In genomic region chr3:120622870-120623718, GRCh38 we compare ENCODE assay signal across 9 cellular contexts. TPM values are rescaled to one million over a fixed set of nuclear protein-coding genes. Genes with fewer than 3 reads are reported as not detected.
DNase-seq lines count a peak whose midpoint lies in the region; TF ChIP-seq lines count a peak whose summit lies in the region.
"Had no signal": no experiment of that assay in that cellular context is flagged by ENCODE, and none has a peak within 500 bp of the region (broad histone marks: within the 10 kb centered on the region; RNA-seq: fewer than 3 reads in every experiment).

No MANE protein-coding gene starts in this region.

- H3K27ac Mint-ChIP-seq in endothelial cell (ENCODE audit: unreplicated experiment): peak overlapping the region; percentile 67

- no peak overlapping the region for H2AFZ ChIP-seq in OCI-LY3 (ENCODE audit: low read depth, low read length)

- H4K20me1 ChIP-seq in OCI-LY3 (ENCODE audit: insufficient read depth, low read length): no peaks in the 10 kb centered on the region

- H3K79me2 ChIP-seq in OCI-LY3 (ENCODE audit: low read length): no peaks in the 10 kb centered on the region

- no peaks in the 10 kb centered on the region for H3K27me3 ChIP-seq in OCI-LY3 (ENCODE audit: low read depth, low read length)

- H3K36me3 Mint-ChIP-seq in endothelial cell (ENCODE audit: low read depth, unreplicated experiment): peaks cover 10% of the 10 kb centered on the region

- H3K27me3 Mint-ChIP-seq in endothelial cell (ENCODE audit: unreplicated experiment): peaks cover 5% of the 10 kb centered on the region

- peak; percentile 76 for TF ChIP-seq CTCF in OCI-LY3 (IDR thresholded peaks at IDR 0.05; ENCODE audit: low read depth, low read length)
- TF ChIP-seq CTCF in endothelial cell (IDR thresholded peaks at IDR 0.05; ENCODE audit: unreplicated experiment): no peak

- no peak overlapping the region for H3K27ac ChIP-seq in OCI-LY3 (ENCODE audit: low read length)

- H3K9me3 ChIP-seq in OCI-LY3 (ENCODE audit: insufficient read depth, low read length): no peaks in the 10 kb centered on the region

- H3K9ac ChIP-seq in OCI-LY3 (ENCODE audit: low read length): no peak overlapping the region

- peak overlapping the region; percentile 56 for H3K4me3 Mint-ChIP-seq in endothelial cell (ENCODE audit: unreplicated experiment)

- no peaks in the 10 kb centered on the region for H3K36me3 ChIP-seq in OCI-LY3 (replicated peaks; ENCODE audit: low read depth, low read length)

- peaks cover 22% of the 10 kb centered on the region for H3K4me1 ChIP-seq in OCI-LY3 (ENCODE audit: low read length)

- no peaks in the 10 kb centered on the region for H3K4me1 Mint-ChIP-seq in endothelial cell (ENCODE audit: unreplicated experiment)

- H3K4me2 ChIP-seq in OCI-LY3 (ENCODE audit: low read length): 0 out of 2 replicates have a peak overlapping the region, but pooled peaks have one; percentile 4

- peaks cover 12% of the 10 kb centered on the region for H3K9me3 Mint-ChIP-seq in endothelial cell (ENCODE audit: unreplicated experiment)

- H3K4me3 ChIP-seq in OCI-LY3 (ENCODE audit: low read length): no peak overlapping the region

- DNase-seq in stimulated activated CD4-positive, alpha-beta T cell treated with anti-CD3 and anti-CD28 coated beads, Interleukin-1b, Interleukin-23, amount 100 ng/mL, for 48 hours: peak; percentile 17
- DNase-seq in stimulated activated CD4-positive, alpha-beta T cell treated with anti-CD3 and anti-CD28 coated beads, Interleukin-4, amount 100 ng/mL, for 1 hour: no peak
- DNase-seq in endothelial cell (ENCODE audit: low spot score): no peak
- DNase-seq in AG08395 (ENCODE audit: low spot score): no peak
- DNase-seq in occipital lobe (lab: John Stamatoyannopoulos, UW): no peak
- no peak for DNase-seq in activated CD4-positive, CD25-positive, alpha-beta regulatory T cell (lab: John Stamatoyannopoulos, UW)
- DNase-seq in Ammon's horn (ENCODE audit: low spot score): no peak

RNA-seq across cellular contexts. Expression of gene NDUFB4, which starts 27.0 kb away (rescaled TPM):
- 92.6 TPM for total RNA-seq in endothelial cell (ENCODE audit: unreplicated experiment)
- 34.6 TPM for total RNA-seq in occipital lobe

RNA-seq across cellular contexts. Expression of gene HGD, which starts 58.9 kb away (rescaled TPM):
- total RNA-seq in endothelial cell (ENCODE audit: unreplicated experiment) (not detected), occipital lobe (1.1 TPM)
- total RNA-seq: urinary bladder had no signal
